Comparison of ENCODE assay signal across 1 cellular context in the genomic region with DNA sequence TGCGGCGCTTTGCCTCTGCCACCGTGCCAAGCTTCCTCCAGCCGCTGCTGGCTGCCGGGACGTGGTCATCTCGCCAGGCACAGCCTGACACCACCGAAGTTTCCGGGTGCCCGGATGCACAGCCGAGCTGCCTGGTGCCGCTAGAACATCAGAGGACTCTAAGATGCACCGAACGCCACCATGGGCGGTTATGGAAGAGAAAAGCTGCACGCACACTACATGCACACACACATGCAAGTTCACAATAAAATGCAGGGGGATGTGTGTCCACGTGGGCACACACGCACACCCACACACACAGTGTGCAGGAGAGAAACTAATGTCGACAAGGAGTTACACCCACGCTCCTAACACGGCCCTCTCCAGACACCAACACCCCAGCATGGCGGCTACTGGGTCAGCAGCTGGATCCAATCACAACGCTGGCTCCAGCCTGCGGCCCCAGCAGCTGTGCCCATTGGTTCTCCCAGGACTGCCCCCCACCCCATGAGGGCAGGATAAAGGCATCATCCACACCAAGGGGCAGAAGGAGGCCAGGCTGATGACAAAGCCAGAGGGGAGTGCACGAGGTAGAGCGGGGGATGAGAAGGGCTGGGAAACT.
TF ChIP-seq lines count a peak whose summit lies in the region.

No MANE protein-coding gene starts in this region.

TF ChIP-seq in H1, 55 proteins besides CTCF, POLR2A, EP300 and RAD21:
- TF ChIP-seq, protein P1, sequence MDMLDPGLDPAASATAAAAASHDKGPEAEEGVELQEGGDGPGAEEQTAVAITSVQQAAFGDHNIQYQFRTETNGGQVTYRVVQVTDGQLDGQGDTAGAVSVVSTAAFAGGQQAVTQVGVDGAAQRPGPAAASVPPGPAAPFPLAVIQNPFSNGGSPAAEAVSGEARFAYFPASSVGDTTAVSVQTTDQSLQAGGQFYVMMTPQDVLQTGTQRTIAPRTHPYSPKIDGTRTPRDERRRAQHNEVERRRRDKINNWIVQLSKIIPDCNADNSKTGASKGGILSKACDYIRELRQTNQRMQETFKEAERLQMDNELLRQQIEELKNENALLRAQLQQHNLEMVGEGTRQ (IDR thresholded peaks at IDR 0.05; ENCODE audit: low read length), result no peak
- TF ChIP-seq CTBP2 (IDR thresholded peaks at IDR 0.05; ENCODE audit: borderline replicate concordance, insufficient read depth, insufficient read length, low read length), result no peak
- TF ChIP-seq RBBP5 (IDR thresholded peaks at IDR 0.05; ENCODE audit: borderline replicate concordance, low read depth, low read length), result no peak
- TF ChIP-seq YY1 (IDR thresholded peaks at IDR 0.05; ENCODE audit: low read depth, low read length), result no peak
- no peak for TF ChIP-seq HDAC2 (IDR thresholded peaks at IDR 0.05; ENCODE audit: borderline replicate concordance in 1 of 2, low read depth in 2 of 2, low read length in 2 of 2)
- no peak for TF ChIP-seq SP4 (IDR thresholded peaks at IDR 0.05; ENCODE audit: low read length)
- no peak for TF ChIP-seq GABPA (IDR thresholded peaks at IDR 0.05; ENCODE audit: borderline replicate concordance, insufficient read depth, low read length)
- no peak for TF ChIP-seq SIRT6 (IDR thresholded peaks at IDR 0.05; ENCODE audit: low read length)
- no peak for TF ChIP-seq GTF2F1 (IDR thresholded peaks at IDR 0.05; ENCODE audit: borderline replicate concordance, low read depth, low read length)
- no peak for TF ChIP-seq JUND (IDR thresholded peaks at IDR 0.05; ENCODE audit: low read length)
- no peak for TF ChIP-seq BCL11A (IDR thresholded peaks at IDR 0.05; ENCODE audit: low read depth in 2 of 2, low read length in 2 of 2)
- no peak for TF ChIP-seq KDM1A (IDR thresholded peaks at IDR 0.05; ENCODE audit: borderline replicate concordance, low read length)
- TF ChIP-seq CBX5 (IDR thresholded peaks at IDR 0.05; ENCODE audit: low read depth, low read length), result no peak
- no peak for TF ChIP-seq SIN3A (conservative IDR thresholded peaks at IDR 0.05 in 1 of 2, IDR thresholded peaks at IDR 0.05 in 1 of 2; ENCODE audit: low read depth in 1 of 2, low read length in 2 of 2)
- no peak for TF ChIP-seq TBP (IDR thresholded peaks at IDR 0.05; ENCODE audit: low read depth, low read length)
- TF ChIP-seq MAX (IDR thresholded peaks at IDR 0.05), result no peak
- no peak for TF ChIP-seq CHD1 (IDR thresholded peaks at IDR 0.05; ENCODE audit: low read depth, low read length)
- no peak for TF ChIP-seq TAF7 (optimal IDR thresholded peaks at IDR 0.05; ENCODE audit: borderline replicate concordance, low read depth, low read length)
